In the genomic region with DNA sequence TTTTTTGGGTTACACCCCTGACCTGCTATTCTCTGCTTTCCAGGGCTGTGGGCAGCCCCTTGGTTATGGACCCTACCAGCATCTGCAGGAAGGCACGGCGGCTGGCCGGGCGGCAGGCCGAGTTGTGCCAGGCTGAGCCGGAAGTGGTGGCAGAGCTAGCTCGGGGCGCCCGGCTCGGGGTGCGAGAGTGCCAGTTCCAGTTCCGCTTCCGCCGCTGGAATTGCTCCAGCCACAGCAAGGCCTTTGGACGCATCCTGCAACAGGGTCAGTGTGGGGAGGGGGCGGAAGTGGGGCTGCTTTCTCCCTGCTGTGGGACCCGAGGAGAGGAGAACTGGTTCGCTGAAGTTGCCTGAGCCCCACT, we compare ENCODE assay signal across 13 cellular contexts. TPM values are rescaled to one million over a fixed set of nuclear protein-coding genes. Genes with fewer than 3 reads are reported as not detected.
DNase-seq lines count a peak whose midpoint lies in the region; ATAC-seq and TF ChIP-seq lines count a peak whose summit lies in the region.
"Had no signal": no experiment of that assay in that cellular context is flagged by ENCODE, and none has a peak within 500 bp of the region (broad histone marks: within the 10 kb centered on the region; RNA-seq: fewer than 3 reads in every experiment).

No MANE protein-coding gene starts in this region.

- ATAC-seq in HG03175 (IDR thresholded peaks at IDR 0.05; ENCODE audit: unreplicated experiment) (peak; percentile 29), GM21619 (IDR thresholded peaks at IDR 0.05; ENCODE audit: unreplicated experiment) (no peak), HG02642 (IDR thresholded peaks at IDR 0.05; ENCODE audit: poor library complexity, unreplicated experiment) (no peak)
- ATAC-seq: K562 had no signal

- intact Hi-C loops in CD4-positive, alpha-beta memory T cell (cut with micrococcal nuclease) = no loop called here

- H3K27me3 ChIP-seq in CD4-positive, alpha-beta memory T cell (ENCODE audit: insufficient read depth, low read length) = peaks cover 28% of the 10 kb centered on the region
- H3K27me3 ChIP-seq in neuronal stem cell (ENCODE audit: control insufficient read depth in 3 of 3, insufficient read depth in 3 of 3, low read depth in 1 of 3, low read length in 3 of 3) (peaks cover 43 to 98% (median 94%) of the 10 kb centered on the region in 3 experiments), brain microvascular endothelial cell (replicated peaks) (peaks cover 77% of the 10 kb centered on the region)

- no peaks in the 10 kb centered on the region for H3K9me3 Mint-ChIP-seq in CD4-positive, alpha-beta memory T cell
- H3K9me3 Mint-ChIP-seq in activated naive CD8-positive, alpha-beta T cell treated with anti-CD3 and anti-CD28 coated beads for 36 hours = no peaks in the 10 kb centered on the region

- CTCF ChIA-PET in CD4-positive, alpha-beta memory T cell (lab: Charles Lee; ENCODE audit: partially characterized antibody) = interaction anchor here (5.5 kb wide), 1 partner anchor 27 kb away, joined by 65 read pairs; no protein-coding TSS in a partner anchor

- H3K36me3 Mint-ChIP-seq in CD4-positive, alpha-beta memory T cell = no peaks in the 10 kb centered on the region
- H3K36me3 Mint-ChIP-seq in activated naive CD8-positive, alpha-beta T cell treated with anti-CD3 and anti-CD28 coated beads for 36 hours = no peaks in the 10 kb centered on the region

- no CpG with 5 or more reads among the region's 18 CpGs for WGBS in neuronal stem cell (ENCODE audit: extremely low coverage in 2 of 2, insufficient read length in 2 of 2, insufficient replicate concordance in 1 of 2), 2 donors

- no peak overlapping the region for H3K4ac ChIP-seq in neuronal stem cell (ENCODE audit: low read length)

- H2BK12ac ChIP-seq in neuronal stem cell (ENCODE audit: low read length) = no peak overlapping the region

- peak overlapping the region; percentile 64 to 81 (median 74) for H3K4me3 Mint-ChIP-seq in CD4-positive, alpha-beta memory T cell
- peak overlapping the region; percentile 52 for H3K4me3 Mint-ChIP-seq in activated naive CD8-positive, alpha-beta T cell treated with anti-CD3 and anti-CD28 coated beads for 36 hours

- H3K9me3 ChIP-seq in CD4-positive, alpha-beta memory T cell (ENCODE audit: control insufficient read depth in 1 of 2, low read length in 2 of 2) = no peaks in the 10 kb centered on the region
- peaks cover 0 to 8% of the 10 kb centered on the region in 2 donors for H3K9me3 ChIP-seq in neuronal stem cell (replicated peaks in 1 of 2; ENCODE audit: control insufficient read depth in 2 of 2, insufficient read depth in 1 of 2, low read depth in 1 of 2, low read length in 2 of 2)

- H3K4me1 ChIP-seq in CD4-positive, alpha-beta memory T cell (ENCODE audit: insufficient read depth, low read length) = peaks cover 31% of the 10 kb centered on the region
- H3K4me1 ChIP-seq in neuronal stem cell (ENCODE audit: control insufficient read depth in 2 of 2, insufficient read depth in 1 of 2, low read depth in 1 of 2, low read length in 2 of 2) = no peaks in the 10 kb centered on the region

- H3K27ac ChIP-seq in CD4-positive, alpha-beta memory T cell (ENCODE audit: low read depth, low read length) = no peak overlapping the region
- H3K27ac ChIP-seq in neuronal stem cell (replicated peaks; ENCODE audit: low read length) = no peak overlapping the region
- no peak overlapping the region for H3K27ac ChIP-seq in brain microvascular endothelial cell
- H3K27ac ChIP-seq: SK-N-MC had no signal

- no peaks in the 10 kb centered on the region for H3K36me3 ChIP-seq in CD4-positive, alpha-beta memory T cell (ENCODE audit: insufficient read depth, low read length)
- H3K36me3 ChIP-seq in neuronal stem cell (replicated peaks in 1 of 2; ENCODE audit: control insufficient read depth in 2 of 2, insufficient read depth in 2 of 2, low read length in 2 of 2) (no peaks in the 10 kb centered on the region), brain microvascular endothelial cell (replicated peaks) (no peaks in the 10 kb centered on the region)

- peak overlapping the region; percentile 9 for H3K9ac ChIP-seq in neuronal stem cell (ENCODE audit: low read depth, low read length, poor library complexity)

- no peak overlapping the region for H2BK15ac ChIP-seq in neuronal stem cell (ENCODE audit: low read length)

- peaks cover 13 to 44% (median 20%) of the 10 kb centered on the region in 4 donors for H3K4me1 Mint-ChIP-seq in CD4-positive, alpha-beta memory T cell
- H3K4me1 Mint-ChIP-seq in activated naive CD8-positive, alpha-beta T cell treated with anti-CD3 and anti-CD28 coated beads for 36 hours = peaks cover 17% of the 10 kb centered on the region

- no peak overlapping the region for H2BK120ac ChIP-seq in neuronal stem cell (ENCODE audit: low read depth, low read length)

- no peaks in the 10 kb centered on the region for H3K79me1 ChIP-seq in neuronal stem cell (ENCODE audit: low read depth, low read length)

- H3K23ac ChIP-seq in neuronal stem cell (ENCODE audit: low read depth, low read length, poor library complexity) = peak overlapping the region; percentile 8

- no peak overlapping the region for H3K4me2 ChIP-seq in neuronal stem cell (ENCODE audit: insufficient read depth, low read length, poor library complexity, severe bottlenecking)

- no peak overlapping the region for H3K27ac Mint-ChIP-seq in CD4-positive, alpha-beta memory T cell
- no peak overlapping the region for H3K27ac Mint-ChIP-seq in activated naive CD8-positive, alpha-beta T cell treated with anti-CD3 and anti-CD28 coated beads for 36 hours

- H3K14ac ChIP-seq in neuronal stem cell (ENCODE audit: low read length) = no peak overlapping the region

- peak in 1 of 5 donors; percentile 32 for DNase-seq in CD4-positive, alpha-beta memory T cell
- no peak for DNase-seq in activated naive CD8-positive, alpha-beta T cell treated with anti-CD3 and anti-CD28 coated beads for 36 hours
- DNase-seq in neuronal stem cell (ENCODE audit: low spot score) = no peak
- no peak for DNase-seq in brain microvascular endothelial cell
- DNase-seq in foreskin fibroblast = no peak
- DNase-seq: NCI-H2227 treated with DMSO at 0.1 percent for 48 hours had no signal

- H4K8ac ChIP-seq in neuronal stem cell (ENCODE audit: low read depth, low read length) = no peak overlapping the region

- in situ Hi-C loops in brain microvascular endothelial cell (cut with HindIII; ENCODE audit: low pct_ligation_motif_present, low sequenced_read_pairs) = no loop called here

- H2AK5ac ChIP-seq in neuronal stem cell (ENCODE audit: low read depth, low read length) = no peak overlapping the region

- H3K18ac ChIP-seq in neuronal stem cell (ENCODE audit: low read length) = peak overlapping the region; percentile 5

- H3K4me3 ChIP-seq in CD4-positive, alpha-beta memory T cell (ENCODE audit: low read length in 2 of 2) = peak overlapping the region in 1 of 2 donors; percentile 41
- H3K4me3 ChIP-seq in neuronal stem cell (ENCODE audit: low read length in 2 of 2) (no peak overlapping the region), brain microvascular endothelial cell (ENCODE audit: low read depth, low read length) (no peak overlapping the region), foreskin fibroblast (ENCODE audit: low read depth in 1 of 2, low read length in 2 of 2) (no peak overlapping the region)
- H3K4me3 ChIP-seq: K562, SK-N-MC had no signal

- H4K91ac ChIP-seq in neuronal stem cell (ENCODE audit: low read depth, low read length, poor library complexity) = no peak overlapping the region

- H3K27me3 Mint-ChIP-seq in CD4-positive, alpha-beta memory T cell = peaks cover 35 to 56% of the 10 kb centered on the region in 2 donors
- peaks cover 67% of the 10 kb centered on the region for H3K27me3 Mint-ChIP-seq in activated naive CD8-positive, alpha-beta T cell treated with anti-CD3 and anti-CD28 coated beads for 36 hours

- POLR2A ChIA-PET in CD4-positive, alpha-beta memory T cell (lab: Charles Lee; ENCODE audit: partially characterized antibody) = interaction anchor here (0.8 to 2.5 kb wide), 5 partner anchors 9 to 384 kb away, joined by 3 to 23 read pairs (median 4); no protein-coding TSS in a partner anchor

- TF ChIP-seq CTCF in brain microvascular endothelial cell (IDR thresholded peaks at IDR 0.05; ENCODE audit: low read depth, low read length, missing control alignments) = no peak
- TF ChIP-seq CTCF in foreskin fibroblast (IDR thresholded peaks at IDR 0.05; ENCODE audit: low read depth, low read length) = no peak

- H2BK5ac ChIP-seq in neuronal stem cell (ENCODE audit: low read length) = no peak overlapping the region

- H2AFZ ChIP-seq in neuronal stem cell (ENCODE audit: low read length) = no peak overlapping the region

RNA-seq across cellular contexts. Expression of a gene that starts 9.7 kb away (rescaled TPM):
- total RNA-seq in CD4-positive, alpha-beta memory T cell = 10 to 100 TPM; 11.1 to 12.4 TPM
- 1 to 10 TPM; 7.6 to 8.1 TPM for polyA plus RNA-seq in CD4-positive, alpha-beta memory T cell
- 1 to 10 TPM; 6.8 to 7.1 TPM for total RNA-seq in activated naive CD8-positive, alpha-beta T cell treated with anti-CD3 and anti-CD28 coated beads for 36 hours
- polyA plus RNA-seq in neuronal stem cell (2013, experiment 1 of 2) = not detected
- polyA plus RNA-seq in neuronal stem cell (2013, experiment 2 of 2) = not detected
- total RNA-seq: fibroblast of villous mesenchyme, K562 had no signal
- polyA plus RNA-seq: K562 had no signal

RNA-seq across cellular contexts. Expression of a gene that starts 11.4 kb away (rescaled TPM):
- total RNA-seq in CD4-positive, alpha-beta memory T cell = under 1 TPM in 1 of 2 experiments, not detected in 1; 0.26 TPM
- not detected for polyA plus RNA-seq in CD4-positive, alpha-beta memory T cell
- total RNA-seq in activated naive CD8-positive, alpha-beta T cell treated with anti-CD3 and anti-CD28 coated beads for 36 hours = under 1 TPM in 1 of 2 experiments, not detected in 1; 0.21 TPM
- not detected for polyA plus RNA-seq in neuronal stem cell (2013, experiment 1 of 2)
- polyA plus RNA-seq in neuronal stem cell (2013, experiment 2 of 2) = 0.03 TPM
- total RNA-seq: fibroblast of villous mesenchyme, K562 had no signal
- polyA plus RNA-seq: K562 had no signal

RNA-seq across cellular contexts. Expression of a gene that starts 39.4 kb away (rescaled TPM):
- total RNA-seq in CD4-positive, alpha-beta memory T cell = not detected
- polyA plus RNA-seq in CD4-positive, alpha-beta memory T cell = not detected
- not detected for total RNA-seq in activated naive CD8-positive, alpha-beta T cell treated with anti-CD3 and anti-CD28 coated beads for 36 hours
- not detected for polyA plus RNA-seq in neuronal stem cell (2013, experiment 1 of 2)
- polyA plus RNA-seq in neuronal stem cell (2013, experiment 2 of 2) = not detected
- total RNA-seq: fibroblast of villous mesenchyme, K562, renal cortical epithelial cell had no signal
- polyA plus RNA-seq: K562 had no signal
